17 cellular contexts compared by ENCODE assay signal in the genomic region with DNA sequence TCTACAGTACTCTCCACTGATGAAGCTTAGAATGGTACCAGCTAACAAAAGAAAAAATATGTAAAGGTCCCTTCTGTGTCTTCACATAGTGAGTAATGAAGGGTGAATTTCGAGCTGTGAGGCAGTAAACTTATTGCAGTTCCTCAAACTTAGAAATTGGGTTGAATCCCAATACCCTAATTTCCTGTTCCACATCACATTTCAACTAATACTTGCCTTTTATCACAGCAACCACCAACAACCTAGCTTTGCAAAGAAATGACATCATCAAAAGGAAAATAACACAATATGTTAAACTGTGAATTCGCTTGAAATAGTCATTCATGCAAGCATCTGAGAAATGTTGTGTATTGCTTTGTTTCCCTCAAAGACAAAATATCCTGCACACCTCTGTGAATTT. TPM values are rescaled to one million over a fixed set of nuclear protein-coding genes. Genes with fewer than 3 reads are reported as not detected.
DNase-seq lines count a peak whose midpoint lies in the region; ATAC-seq, FAIRE-seq and TF ChIP-seq lines count a peak whose summit lies in the region.
"Had no signal": no experiment of that assay in that cellular context is flagged by ENCODE, and none has a peak within 500 bp of the region (broad histone marks: within the 10 kb centered on the region; RNA-seq: fewer than 3 reads in every experiment).

No MANE protein-coding gene starts in this region.

- peak; percentile 8 for ATAC-seq in activated CD8-positive, alpha-beta T cell treated with anti-CD3 and anti-CD28 coated beads for 36 hours
- ATAC-seq in naive thymus-derived CD8-positive, alpha-beta T cell: peak in 1 of 2 donors; percentile 23
- ATAC-seq in GM18870 (IDR thresholded peaks at IDR 0.05; ENCODE audit: unreplicated experiment) (no peak), GM18873 (IDR thresholded peaks at IDR 0.05; ENCODE audit: low FRiP score, unreplicated experiment) (no peak)
- ATAC-seq: gastroesophageal sphincter, HCT116, left lung had no signal

- H3K27ac Mint-ChIP-seq in activated CD4-positive, alpha-beta T cell treated with anti-CD3 and anti-CD28 coated beads, Interleukin-2, amount 10 ng/mL, durations not matched to agents 24 days and 14 days: peak overlapping the region; percentile 88
- peak overlapping the region; percentile 96 for H3K27ac Mint-ChIP-seq in activated CD8-positive, alpha-beta T cell treated with anti-CD3 and anti-CD28 coated beads for 36 hours
- H3K27ac Mint-ChIP-seq in naive thymus-derived CD8-positive, alpha-beta T cell: peak overlapping the region in 9 of 10 donors; percentile 7 to 83 (median 63)

- peaks cover 39% of the 10 kb centered on the region for H3K36me3 Mint-ChIP-seq in activated CD4-positive, alpha-beta T cell treated with anti-CD3 and anti-CD28 coated beads, Interleukin-2, amount 10 ng/mL, durations not matched to agents 24 days and 14 days (ENCODE audit: low read depth)
- H3K36me3 Mint-ChIP-seq in activated CD8-positive, alpha-beta T cell treated with anti-CD3 and anti-CD28 coated beads for 36 hours (ENCODE audit: low read depth): peaks cover 61% of the 10 kb centered on the region
- H3K36me3 Mint-ChIP-seq in naive thymus-derived CD8-positive, alpha-beta T cell: peaks cover 0 to 34% (median 0%) of the 10 kb centered on the region in 3 donors

- TF ChIP-seq CTCF in activated CD8-positive, alpha-beta T cell treated with anti-CD3 and anti-CD28 coated beads for 36 hours (IDR thresholded peaks at IDR 0.05): no peak
- no peak for TF ChIP-seq CTCF in GM10248 (IDR thresholded peaks at IDR 0.05; ENCODE audit: control extremely low read depth, extremely low read depth, low read depth, missing control alignments)

- no peaks in the 10 kb centered on the region for H3K9me3 Mint-ChIP-seq in activated CD4-positive, alpha-beta T cell treated with anti-CD3 and anti-CD28 coated beads, Interleukin-2, amount 10 ng/mL, durations not matched to agents 24 days and 14 days
- no peaks in the 10 kb centered on the region for H3K9me3 Mint-ChIP-seq in activated CD8-positive, alpha-beta T cell treated with anti-CD3 and anti-CD28 coated beads for 36 hours
- peaks cover 0 to 1% (median 0%) of the 10 kb centered on the region in 9 donors for H3K9me3 Mint-ChIP-seq in naive thymus-derived CD8-positive, alpha-beta T cell

- DNase-seq in activated CD4-positive, alpha-beta T cell treated with anti-CD3 and anti-CD28 coated beads, Interleukin-2, amount 10 ng/mL, durations not matched to agents 24 days and 14 days: no peak
- DNase-seq in activated CD4-positive, alpha-beta T cell treated with anti-CD3 and anti-CD28 coated beads for 1 hour: no peak
- no peak for DNase-seq in GM12892 (ENCODE audit: insufficient read length)
- no peak for DNase-seq in activated CD8-positive, alpha-beta T cell treated with anti-CD3 and anti-CD28 coated beads for 36 hours
- no peak for DNase-seq in naive thymus-derived CD8-positive, alpha-beta T cell
- DNase-seq in GM10248 (ENCODE audit: extremely low spot score): no peak
- DNase-seq: activated CD8-positive, alpha-beta memory T cell treated with anti-CD3 and anti-CD28 coated beads, Interleukin-2, amount 50 U/mL, for 48 hours; anterior cingulate cortex; KBM-7; left lung; NCI-H146 had no signal

- intact Hi-C loops in activated CD4-positive, alpha-beta T cell treated with anti-CD3 and anti-CD28 coated beads, Interleukin-2, amount 10 ng/mL, durations not matched to agents 24 days and 14 days (cut with micrococcal nuclease): no loop called here
- intact Hi-C loops in activated CD8-positive, alpha-beta T cell treated with anti-CD3 and anti-CD28 coated beads for 36 hours (cut with micrococcal nuclease): no loop called here

- POLR2A ChIA-PET in activated CD8-positive, alpha-beta T cell treated with anti-CD3 and anti-CD28 coated beads for 36 hours (lab: Charles Lee): interaction anchor here (0.6 to 14.9 kb wide), 11 partner anchors 9 to 77 kb away, joined by 3 to 163 read pairs (median 4); a partner anchor contains a TSS
- POLR2A ChIA-PET in naive thymus-derived CD8-positive, alpha-beta T cell (lab: Charles Lee): interaction anchor here (0.6 kb wide), 1 partner anchor 37 kb away, joined by 3 read pairs; no protein-coding TSS in a partner anchor
- POLR2A ChIA-PET in GM10248 (lab: Yijun Ruan, JAX): no interaction called here

- CTCF ChIA-PET in activated CD8-positive, alpha-beta T cell treated with anti-CD3 and anti-CD28 coated beads for 36 hours (lab: Charles Lee): interaction anchor here (0.8 to 4.9 kb wide), 9 partner anchors 9 to 78 kb away, joined by 3 to 29 read pairs (median 4); a partner anchor contains a TSS
- CTCF ChIA-PET in GM10248 (lab: Yijun Ruan, JAX): interaction anchor here (1.1 to 13.2 kb wide), 5 partner anchors 11 to 78 kb away, joined by 3 to 159 read pairs (median 9); a partner anchor contains a TSS

- H3K27me3 Mint-ChIP-seq in activated CD4-positive, alpha-beta T cell treated with anti-CD3 and anti-CD28 coated beads, Interleukin-2, amount 10 ng/mL, durations not matched to agents 24 days and 14 days: no peaks in the 10 kb centered on the region
- H3K27me3 Mint-ChIP-seq in activated CD8-positive, alpha-beta T cell treated with anti-CD3 and anti-CD28 coated beads for 36 hours: no peaks in the 10 kb centered on the region
- H3K27me3 Mint-ChIP-seq in naive thymus-derived CD8-positive, alpha-beta T cell: no peaks in the 10 kb centered on the region

- peak overlapping the region; percentile 73 for H3K4me3 Mint-ChIP-seq in activated CD4-positive, alpha-beta T cell treated with anti-CD3 and anti-CD28 coated beads, Interleukin-2, amount 10 ng/mL, durations not matched to agents 24 days and 14 days
- H3K4me3 Mint-ChIP-seq in activated CD8-positive, alpha-beta T cell treated with anti-CD3 and anti-CD28 coated beads for 36 hours: peak overlapping the region; percentile 41
- peak overlapping the region in 9 of 10 donors; percentile 24 to 74 (median 54) for H3K4me3 Mint-ChIP-seq in naive thymus-derived CD8-positive, alpha-beta T cell

- FAIRE-seq in GM12892 (lab: Jason Lieb, UNC): peak; percentile 81
- FAIRE-seq: G401.6, urothelium cell line had no signal

- TF ChIP-seq POLR2A in GM12892 (IDR thresholded peaks at IDR 0.05; ENCODE audit: low read depth, low read length): no peak

- peaks cover 84% of the 10 kb centered on the region for H3K4me1 Mint-ChIP-seq in activated CD4-positive, alpha-beta T cell treated with anti-CD3 and anti-CD28 coated beads, Interleukin-2, amount 10 ng/mL, durations not matched to agents 24 days and 14 days
- H3K4me1 Mint-ChIP-seq in activated CD8-positive, alpha-beta T cell treated with anti-CD3 and anti-CD28 coated beads for 36 hours (ENCODE audit: low read depth): peaks cover 93% of the 10 kb centered on the region
- peaks cover 37 to 95% (median 93%) of the 10 kb centered on the region in 4 donors for H3K4me1 Mint-ChIP-seq in naive thymus-derived CD8-positive, alpha-beta T cell

RNA-seq across cellular contexts. Expression of a gene that starts 9.4 kb away (rescaled TPM):
- total RNA-seq in activated CD4-positive, alpha-beta T cell treated with anti-CD3 and anti-CD28 coated beads, Interleukin-2, amount 10 ng/mL, durations not matched to agents 24 days and 14 days: 188 and 193 TPM in 2 replicates
- 104 TPM for polyA plus RNA-seq in GM12892 (2012; ENCODE audit: missing spikeins)
- 100 to 1,000 TPM; 135 to 141 TPM for total RNA-seq in activated CD8-positive, alpha-beta T cell treated with anti-CD3 and anti-CD28 coated beads for 36 hours
- total RNA-seq in naive thymus-derived CD8-positive, alpha-beta T cell: 100 to 1,000 TPM; 176 to 177 TPM
- 100 to 1,000 TPM; 175 to 220 (median 188) TPM for polyA plus RNA-seq in naive thymus-derived CD8-positive, alpha-beta T cell
